24 cellular contexts compared by ENCODE assay signal in genomic region chr14:55734731-55735130, GRCh38.
"Had no signal": no experiment of that assay in that cellular context is flagged by ENCODE, and none has a peak within 500 bp of the region (broad histone marks: within the 10 kb centered on the region; RNA-seq: fewer than 3 reads in every experiment).

No MANE protein-coding gene starts in this region.

- H3K4me3 Mint-ChIP-seq: dendritic cell treated with granulocyte-macrophage colony-stimulating factor and Interleukin-4, amounts not matched to agents 40 ng/mL and 50 ng/mL, for 4 days; effector memory CD8-positive, alpha-beta T cell; endodermal cell had no signal

- H3K4me1 ChIP-seq: foreskin keratinocyte, gastrocnemius medialis, gastroesophageal sphincter, heart left ventricle, heart right ventricle had no signal

- H3K27me3 Mint-ChIP-seq: dendritic cell treated with granulocyte-macrophage colony-stimulating factor and Interleukin-4, amounts not matched to agents 40 ng/mL and 50 ng/mL, for 4 days; effector memory CD8-positive, alpha-beta T cell had no signal

- H3K27ac Mint-ChIP-seq: dendritic cell treated with granulocyte-macrophage colony-stimulating factor and Interleukin-4, amounts not matched to agents 40 ng/mL and 50 ng/mL, for 4 days; effector memory CD8-positive, alpha-beta T cell; endodermal cell had no signal

- DNase-seq: cortex of kidney; dermis blood vessel endothelial cell; dorsolateral prefrontal cortex; effector CD4-positive, alpha-beta T cell; effector CD8-positive, alpha-beta T cell; effector memory CD4-positive, alpha-beta T cell; effector memory CD8-positive, alpha-beta T cell; endodermal cell; erythroblast; esophagus squamous epithelium; foreskin fibroblast; foreskin keratinocyte; foreskin melanocyte; gastrocnemius medialis; glutamatergic neuron; head of caudate nucleus; heart left ventricle; heart right ventricle had no signal

- H3K36me3 ChIP-seq: esophagus muscularis mucosa, esophagus squamous epithelium, gastrocnemius medialis, gastroesophageal sphincter, heart left ventricle, heart right ventricle had no signal

- H3K27me3 ChIP-seq: dorsolateral prefrontal cortex, esophagus muscularis mucosa, esophagus squamous epithelium, gastrocnemius medialis, gastroesophageal sphincter, heart left ventricle, heart right ventricle had no signal

- H3K4me3 ChIP-seq: coronary artery, dorsolateral prefrontal cortex, esophagus muscularis mucosa, esophagus squamous epithelium, gastrocnemius medialis, gastroesophageal sphincter, heart left ventricle, heart right ventricle had no signal

- H3K9me3 Mint-ChIP-seq: effector memory CD8-positive, alpha-beta T cell had no signal

- H3K9me3 ChIP-seq: esophagus muscularis mucosa, esophagus squamous epithelium, gastrocnemius medialis, gastroesophageal sphincter had no signal

- ATAC-seq: effector memory CD8-positive, alpha-beta T cell; esophagus mucosa; foreskin keratinocyte; gastrocnemius medialis; gastroesophageal sphincter; heart left ventricle; heart right ventricle had no signal

- H3K27ac ChIP-seq: coronary artery, dorsolateral prefrontal cortex, epithelial cell of prostate, esophagus muscularis mucosa, esophagus squamous epithelium, foreskin keratinocyte, gastrocnemius medialis, gastroesophageal sphincter, heart left ventricle, heart right ventricle had no signal
